ENCODE assay signal across 1 cellular context in genomic region chr18:24791736-24792135, GRCh38.
TF ChIP-seq lines count a peak whose summit lies in the region.

No MANE protein-coding gene starts in this region.

TF ChIP-seq in SK-N-SH, 30 proteins besides CTCF, POLR2A, EP300 and RAD21 (continued from another document):
- TF ChIP-seq USF2 (IDR thresholded peaks at IDR 0.05; ENCODE audit: borderline replicate concordance, low read depth, low read length) (no peak), USF1 (IDR thresholded peaks at IDR 0.05; ENCODE audit: borderline replicate concordance, low read depth) (no peak), RFX5 (IDR thresholded peaks at IDR 0.05; ENCODE audit: low read length) (no peak), FOXM1 (IDR thresholded peaks at IDR 0.05; ENCODE audit: low read depth) (no peak)
